2 cellular contexts compared by ENCODE assay signal in the genomic region with DNA sequence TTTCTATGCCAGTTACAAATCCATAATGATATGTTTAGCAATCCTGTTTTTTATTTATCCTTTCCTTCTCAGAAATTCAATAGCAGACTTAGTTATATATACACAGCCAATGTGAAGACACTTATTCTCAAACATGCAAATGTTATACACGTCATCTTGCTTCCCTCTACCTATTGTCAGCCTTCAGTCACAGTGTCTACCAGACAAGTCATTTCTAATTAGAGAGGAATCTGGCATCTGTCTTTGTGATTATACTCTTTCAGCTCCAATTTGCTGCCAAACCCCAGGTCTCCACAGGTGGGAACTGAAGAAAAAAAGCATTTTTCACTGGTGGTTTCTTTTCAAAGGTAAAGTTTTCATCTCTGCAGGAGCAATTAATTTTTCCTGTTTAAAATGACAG.
A peak's percentile ranks its signal among the peaks of the same experiment; 100 is the strongest.
TF ChIP-seq lines count a peak whose summit lies in the region.

No MANE protein-coding gene starts in this region.

TF ChIP-seq in neural cell, 6 proteins besides CTCF, POLR2A, EP300 and RAD21 (continued from another document):
- TF ChIP-seq, protein P1, sequence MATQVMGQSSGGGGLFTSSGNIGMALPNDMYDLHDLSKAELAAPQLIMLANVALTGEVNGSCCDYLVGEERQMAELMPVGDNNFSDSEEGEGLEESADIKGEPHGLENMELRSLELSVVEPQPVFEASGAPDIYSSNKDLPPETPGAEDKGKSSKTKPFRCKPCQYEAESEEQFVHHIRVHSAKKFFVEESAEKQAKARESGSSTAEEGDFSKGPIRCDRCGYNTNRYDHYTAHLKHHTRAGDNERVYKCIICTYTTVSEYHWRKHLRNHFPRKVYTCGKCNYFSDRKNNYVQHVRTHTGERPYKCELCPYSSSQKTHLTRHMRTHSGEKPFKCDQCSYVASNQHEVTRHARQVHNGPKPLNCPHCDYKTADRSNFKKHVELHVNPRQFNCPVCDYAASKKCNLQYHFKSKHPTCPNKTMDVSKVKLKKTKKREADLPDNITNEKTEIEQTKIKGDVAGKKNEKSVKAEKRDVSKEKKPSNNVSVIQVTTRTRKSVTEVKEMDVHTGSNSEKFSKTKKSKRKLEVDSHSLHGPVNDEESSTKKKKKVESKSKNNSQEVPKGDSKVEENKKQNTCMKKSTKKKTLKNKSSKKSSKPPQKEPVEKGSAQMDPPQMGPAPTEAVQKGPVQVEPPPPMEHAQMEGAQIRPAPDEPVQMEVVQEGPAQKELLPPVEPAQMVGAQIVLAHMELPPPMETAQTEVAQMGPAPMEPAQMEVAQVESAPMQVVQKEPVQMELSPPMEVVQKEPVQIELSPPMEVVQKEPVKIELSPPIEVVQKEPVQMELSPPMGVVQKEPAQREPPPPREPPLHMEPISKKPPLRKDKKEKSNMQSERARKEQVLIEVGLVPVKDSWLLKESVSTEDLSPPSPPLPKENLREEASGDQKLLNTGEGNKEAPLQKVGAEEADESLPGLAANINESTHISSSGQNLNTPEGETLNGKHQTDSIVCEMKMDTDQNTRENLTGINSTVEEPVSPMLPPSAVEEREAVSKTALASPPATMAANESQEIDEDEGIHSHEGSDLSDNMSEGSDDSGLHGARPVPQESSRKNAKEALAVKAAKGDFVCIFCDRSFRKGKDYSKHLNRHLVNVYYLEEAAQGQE (IDR thresholded peaks at IDR 0.05; ENCODE audit: borderline replicate concordance), result no peak
- TF ChIP-seq EZH2 (IDR thresholded peaks at IDR 0.05; ENCODE audit: borderline replicate concordance, insufficient read depth, low read length, poor library complexity, severe bottlenecking) (no peak), POLR2AphosphoS5 (IDR thresholded peaks at IDR 0.05) (peak; percentile 54), MXI1 (conservative IDR thresholded peaks at IDR 0.05; ENCODE audit: poor library complexity, severe bottlenecking) (no peak)
TF ChIP-seq in neural cell: peak in this region for 1.

TF ChIP-seq in HepG2, 621 proteins besides CTCF, POLR2A, EP300 and RAD21 (continued from another document):
- TF ChIP-seq, protein P2, sequence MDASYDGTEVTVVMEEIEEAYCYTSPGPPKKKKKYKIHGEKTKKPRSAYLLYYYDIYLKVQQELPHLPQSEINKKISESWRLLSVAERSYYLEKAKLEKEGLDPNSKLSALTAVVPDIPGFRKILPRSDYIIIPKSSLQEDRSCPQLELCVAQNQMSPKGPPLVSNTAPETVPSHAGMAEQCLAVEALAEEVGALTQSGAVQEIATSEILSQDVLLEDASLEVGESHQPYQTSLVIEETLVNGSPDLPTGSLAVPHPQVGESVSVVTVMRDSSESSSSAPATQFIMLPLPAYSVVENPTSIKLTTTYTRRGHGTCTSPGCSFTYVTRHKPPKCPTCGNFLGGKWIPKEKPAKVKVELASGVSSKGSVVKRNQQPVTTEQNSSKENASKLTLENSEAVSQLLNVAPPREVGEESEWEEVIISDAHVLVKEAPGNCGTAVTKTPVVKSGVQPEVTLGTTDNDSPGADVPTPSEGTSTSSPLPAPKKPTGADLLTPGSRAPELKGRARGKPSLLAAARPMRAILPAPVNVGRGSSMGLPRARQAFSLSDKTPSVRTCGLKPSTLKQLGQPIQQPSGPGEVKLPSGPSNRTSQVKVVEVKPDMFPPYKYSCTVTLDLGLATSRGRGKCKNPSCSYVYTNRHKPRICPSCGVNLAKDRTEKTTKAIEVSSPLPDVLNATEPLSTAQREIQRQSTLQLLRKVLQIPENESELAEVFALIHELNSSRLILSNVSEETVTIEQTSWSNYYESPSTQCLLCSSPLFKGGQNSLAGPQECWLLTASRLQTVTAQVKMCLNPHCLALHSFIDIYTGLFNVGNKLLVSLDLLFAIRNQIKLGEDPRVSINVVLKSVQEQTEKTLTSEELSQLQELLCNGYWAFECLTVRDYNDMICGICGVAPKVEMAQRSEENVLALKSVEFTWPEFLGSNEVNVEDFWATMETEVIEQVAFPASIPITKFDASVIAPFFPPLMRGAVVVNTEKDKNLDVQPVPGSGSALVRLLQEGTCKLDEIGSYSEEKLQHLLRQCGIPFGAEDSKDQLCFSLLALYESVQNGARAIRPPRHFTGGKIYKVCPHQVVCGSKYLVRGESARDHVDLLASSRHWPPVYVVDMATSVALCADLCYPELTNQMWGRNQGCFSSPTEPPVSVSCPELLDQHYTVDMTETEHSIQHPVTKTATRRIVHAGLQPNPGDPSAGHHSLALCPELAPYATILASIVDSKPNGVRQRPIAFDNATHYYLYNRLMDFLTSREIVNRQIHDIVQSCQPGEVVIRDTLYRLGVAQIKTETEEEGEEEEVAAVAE (CRISPR knock-in tag; IDR thresholded peaks at IDR 0.05; ENCODE audit: borderline replicate concordance), result no peak
- TF ChIP-seq, protein P3, sequence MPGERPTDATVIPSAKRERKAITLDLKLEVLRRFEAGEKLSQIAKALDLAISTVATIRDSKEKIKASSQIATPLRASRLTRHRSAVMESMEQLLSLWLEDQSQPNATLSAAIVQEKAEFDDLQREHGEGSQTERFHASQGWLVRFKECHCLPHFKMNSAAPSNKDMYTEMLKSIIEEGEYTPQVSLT (CRISPR knock-in tag; IDR thresholded peaks at IDR 0.05; ENCODE audit: borderline replicate concordance, low read depth), result no peak
- TF ChIP-seq ZNF546 (CRISPR knock-in tag; conservative IDR thresholded peaks at IDR 0.05), result no peak
- TF ChIP-seq, protein P4, sequence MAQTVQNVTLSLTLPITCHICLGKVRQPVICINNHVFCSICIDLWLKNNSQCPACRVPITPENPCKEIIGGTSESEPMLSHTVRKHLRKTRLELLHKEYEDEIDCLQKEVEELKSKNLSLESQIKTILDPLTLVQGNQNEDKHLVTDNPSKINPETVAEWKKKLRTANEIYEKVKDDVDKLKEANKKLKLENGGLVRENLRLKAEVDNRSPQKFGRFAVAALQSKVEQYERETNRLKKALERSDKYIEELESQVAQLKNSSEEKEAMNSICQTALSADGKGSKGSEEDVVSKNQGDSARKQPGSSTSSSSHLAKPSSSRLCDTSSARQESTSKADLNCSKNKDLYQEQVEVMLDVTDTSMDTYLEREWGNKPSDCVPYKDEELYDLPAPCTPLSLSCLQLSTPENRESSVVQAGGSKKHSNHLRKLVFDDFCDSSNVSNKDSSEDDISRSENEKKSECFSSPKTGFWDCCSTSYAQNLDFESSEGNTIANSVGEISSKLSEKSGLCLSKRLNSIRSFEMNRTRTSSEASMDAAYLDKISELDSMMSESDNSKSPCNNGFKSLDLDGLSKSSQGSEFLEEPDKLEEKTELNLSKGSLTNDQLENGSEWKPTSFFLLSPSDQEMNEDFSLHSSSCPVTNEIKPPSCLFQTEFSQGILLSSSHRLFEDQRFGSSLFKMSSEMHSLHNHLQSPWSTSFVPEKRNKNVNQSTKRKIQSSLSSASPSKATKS (CRISPR knock-in tag; IDR thresholded peaks at IDR 0.05), result no peak
- TF ChIP-seq, protein P5, sequence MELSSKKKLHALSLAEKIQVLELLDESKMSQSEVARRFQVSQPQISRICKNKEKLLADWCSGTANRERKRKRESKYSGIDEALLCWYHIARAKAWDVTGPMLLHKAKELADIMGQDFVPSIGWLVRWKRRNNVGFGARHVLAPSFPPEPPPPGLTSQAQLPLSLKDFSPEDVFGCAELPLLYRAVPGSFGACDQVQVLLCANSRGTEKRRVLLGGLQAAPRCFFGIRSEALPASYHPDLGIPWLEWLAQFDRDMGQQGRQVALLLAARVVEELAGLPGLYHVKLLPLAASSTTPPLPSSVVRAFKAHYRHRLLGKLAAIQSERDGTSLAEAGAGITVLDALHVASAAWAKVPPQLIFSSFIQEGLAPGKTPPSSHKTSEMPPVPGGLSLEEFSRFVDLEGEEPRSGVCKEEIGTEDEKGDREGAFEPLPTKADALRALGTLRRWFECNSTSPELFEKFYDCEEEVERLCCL (CRISPR knock-in tag; IDR thresholded peaks at IDR 0.05; ENCODE audit: borderline replicate concordance), result no peak
- TF ChIP-seq ZSCAN25 (CRISPR knock-in tag; IDR thresholded peaks at IDR 0.05), result no peak
- TF ChIP-seq NR2F2 (IDR thresholded peaks at IDR 0.05; ENCODE audit: borderline replicate concordance, low read depth), result no peak
- no peak for TF ChIP-seq DPF2 (CRISPR knock-in tag; IDR thresholded peaks at IDR 0.05; ENCODE audit: borderline replicate concordance, low read depth)
- TF ChIP-seq, protein P6, sequence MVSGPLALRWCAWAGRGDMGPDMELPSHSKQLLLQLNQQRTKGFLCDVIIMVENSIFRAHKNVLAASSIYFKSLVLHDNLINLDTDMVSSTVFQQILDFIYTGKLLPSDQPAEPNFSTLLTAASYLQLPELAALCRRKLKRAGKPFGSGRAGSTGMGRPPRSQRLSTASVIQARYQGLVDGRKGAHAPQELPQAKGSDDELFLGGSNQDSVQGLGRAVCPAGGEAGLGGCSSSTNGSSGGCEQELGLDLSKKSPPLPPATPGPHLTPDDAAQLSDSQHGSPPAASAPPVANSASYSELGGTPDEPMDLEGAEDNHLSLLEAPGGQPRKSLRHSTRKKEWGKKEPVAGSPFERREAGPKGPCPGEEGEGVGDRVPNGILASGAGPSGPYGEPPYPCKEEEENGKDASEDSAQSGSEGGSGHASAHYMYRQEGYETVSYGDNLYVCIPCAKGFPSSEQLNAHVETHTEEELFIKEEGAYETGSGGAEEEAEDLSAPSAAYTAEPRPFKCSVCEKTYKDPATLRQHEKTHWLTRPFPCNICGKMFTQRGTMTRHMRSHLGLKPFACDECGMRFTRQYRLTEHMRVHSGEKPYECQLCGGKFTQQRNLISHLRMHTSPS (CRISPR knock-in tag; IDR thresholded peaks at IDR 0.05; ENCODE audit: low read depth), result no peak
